In the genomic region with DNA sequence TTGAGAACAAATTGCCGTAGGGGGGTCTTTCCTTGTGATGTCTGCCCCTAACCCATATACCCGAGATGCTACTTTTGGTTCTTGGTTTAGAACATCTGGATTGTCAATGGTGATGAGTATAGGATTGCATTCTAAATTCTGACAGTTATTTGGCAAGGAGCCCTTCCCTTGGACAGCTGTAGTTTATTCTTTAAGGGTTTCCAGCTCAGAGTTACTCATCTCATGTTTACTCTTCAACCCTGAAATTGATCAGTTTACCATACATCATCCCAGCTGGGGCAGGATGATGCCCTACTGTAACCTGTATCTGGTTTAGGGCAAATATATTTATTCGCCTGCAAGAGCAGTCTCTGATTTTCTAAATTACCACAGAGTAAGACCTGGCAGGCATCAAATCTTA, we compare ENCODE assay signal across 21 cellular contexts.
"Had no signal": no experiment of that assay in that cellular context is flagged by ENCODE, and none has a peak within 500 bp of the region (broad histone marks: within the 10 kb centered on the region; RNA-seq: fewer than 3 reads in every experiment).

No MANE protein-coding gene starts in this region.

- H3K27ac Mint-ChIP-seq: activated B cell treated with CpG ODN at 0.5 μM for 24 hours; activated T-cell treated with anti-CD3 and anti-CD28 coated beads, Interleukin-2, amount 50 U/mL, for 24 hours; activated T-helper 2 cell treated with anti-CD3 and anti-CD28 coated beads, Interferon-gamma antibody, Interleukin-2, Interleukin-4, amounts not matched to agents 10 μg/mL and 5 μg/mL and 100 μg/mL, durations not matched to agents 14 hours and 24 hours and 36 hours; brain; mesothelial cell of epicardium; stimulated activated naive CD8-positive, alpha-beta T cell treated with anti-CD3 and anti-CD28 coated beads, Interleukin-15, Interleukin-2, amounts not matched to agents 100 ng/mL and 50 ng/mL, for 24 hours; T-cell had no signal

- H3K9me3 ChIP-seq: colonic mucosa, heart right ventricle, lower lobe of right lung, prostate gland, tibial nerve had no signal

- H3K4me3 ChIP-seq: colonic mucosa, heart right ventricle, lower lobe of right lung, prostate gland, skin epidermis, tibial nerve had no signal

- H3K27ac ChIP-seq: colonic mucosa, prostate gland had no signal

- H3K36me3 ChIP-seq: colonic mucosa, heart right ventricle, lower lobe of right lung, prostate gland, tibial nerve had no signal

- H3K4me3 Mint-ChIP-seq: activated B cell treated with CpG ODN at 0.5 μM for 24 hours; activated CD4-positive, alpha-beta memory T cell treated with anti-CD3 and anti-CD28 coated beads, Interleukin-2, amount 10 ng/mL, durations not matched to agents 7 days and 5 days; activated T-cell treated with anti-CD3 and anti-CD28 coated beads, Interleukin-2, amount 50 U/mL, for 24 hours; brain; central memory CD8-positive, alpha-beta T cell; mesothelial cell of epicardium; stimulated activated naive CD8-positive, alpha-beta T cell treated with anti-CD3 and anti-CD28 coated beads, Interleukin-15, Interleukin-2, amounts not matched to agents 100 ng/mL and 50 ng/mL, for 24 hours; T-cell had no signal

- H3K27me3 Mint-ChIP-seq: activated B cell treated with CpG ODN at 0.5 μM for 24 hours; activated T-cell treated with anti-CD3 and anti-CD28 coated beads, Interleukin-2, amount 50 U/mL, for 24 hours; central memory CD8-positive, alpha-beta T cell; stimulated activated naive CD8-positive, alpha-beta T cell treated with anti-CD3 and anti-CD28 coated beads, Interleukin-15, Interleukin-2, amounts not matched to agents 100 ng/mL and 50 ng/mL, for 24 hours had no signal

- DNase-seq: activated B cell treated with CpG ODN at 0.5 μM for 24 hours; activated CD4-positive, alpha-beta memory T cell treated with anti-CD3 and anti-CD28 coated beads, Interleukin-2, amount 10 ng/mL, durations not matched to agents 7 days and 5 days; activated CD4-positive, alpha-beta T cell treated with anti-CD3 and anti-CD28 coated beads for 4 hours; activated naive CD4-positive, alpha-beta T cell treated with Interleukin-2 at 50 U/mL for 16 hours; activated T-cell treated with anti-CD3 and anti-CD28 coated beads, Interleukin-2, amount 50 U/mL, for 24 hours; anterior cingulate cortex; colonic mucosa; heart right ventricle; lower lobe of right lung; right cardiac atrium; stimulated activated CD4-positive, alpha-beta T cell treated with anti-CD3 and anti-CD28 coated beads, Interleukin-15, amount 100 ng/mL, for 24 hours; stimulated activated CD4-positive, alpha-beta T cell treated with anti-CD3 and anti-CD28 coated beads, Interleukin-2, amount 100 ng/mL, for 48 hours; T-cell had no signal

- H3K9me3 Mint-ChIP-seq: activated B cell treated with CpG ODN at 0.5 μM for 24 hours; activated T-cell treated with anti-CD3 and anti-CD28 coated beads, Interleukin-2, amount 50 U/mL, for 24 hours; brain; central memory CD8-positive, alpha-beta T cell; T-cell had no signal

- H3K27me3 ChIP-seq: colonic mucosa, heart right ventricle, tibial nerve had no signal

- H3K36me3 Mint-ChIP-seq: brain, mesothelial cell of epicardium, T-cell had no signal

- ATAC-seq: heart right ventricle, lower lobe of right lung, right cardiac atrium, T-cell had no signal
